ENCODE assay signal across 9 cellular contexts in the genomic region with DNA sequence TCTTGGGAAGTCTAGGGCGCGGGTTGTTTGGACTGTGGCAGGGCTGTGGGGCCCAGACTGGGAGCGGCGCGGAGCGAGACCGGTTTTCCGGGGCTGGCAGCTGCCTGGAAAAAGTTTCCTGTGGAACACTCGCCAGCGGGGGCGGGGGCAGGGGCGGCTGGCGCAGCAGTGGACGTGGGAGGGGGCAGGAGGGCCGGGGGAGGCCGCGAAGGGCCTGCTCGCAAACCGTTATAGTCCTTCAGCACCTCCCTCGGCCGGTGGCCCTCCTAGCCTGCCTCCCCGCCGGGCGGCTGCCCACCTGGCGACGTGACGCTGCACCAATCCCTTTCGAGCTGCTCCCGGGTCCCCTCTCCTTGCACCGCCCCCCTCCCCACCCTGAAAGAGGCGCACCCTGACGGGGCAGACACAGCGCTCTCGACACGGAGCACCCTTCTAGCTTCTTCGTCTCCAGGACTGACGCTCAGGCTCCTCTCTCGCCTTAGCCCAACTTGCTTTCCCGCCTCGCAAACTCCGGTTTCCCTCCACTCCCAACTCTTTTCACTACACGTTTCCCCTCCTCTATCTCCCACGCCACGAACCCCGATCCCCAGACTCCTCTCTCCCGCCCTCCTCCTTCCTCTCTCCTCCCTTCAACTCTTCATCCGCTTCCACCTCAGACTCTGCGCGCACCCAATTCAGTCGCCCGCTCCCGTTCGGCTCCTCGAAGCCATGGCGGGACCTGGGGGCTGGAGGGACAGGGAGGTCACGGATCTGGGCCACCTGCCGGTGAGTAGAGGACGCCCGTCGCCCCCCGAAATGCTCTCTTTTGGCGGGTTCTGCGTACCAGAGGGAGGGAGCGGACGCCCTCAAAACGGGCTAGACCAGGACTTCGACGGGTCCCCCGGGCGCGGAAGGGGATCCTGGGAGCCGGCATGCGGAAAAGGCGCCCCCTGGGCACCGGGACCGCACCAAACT. TPM values are rescaled to one million over a fixed set of nuclear protein-coding genes. Genes with fewer than 3 reads are reported as not detected.
DNase-seq lines count a peak whose midpoint lies in the region; TF ChIP-seq lines count a peak whose summit lies in the region.
"Had no signal": no experiment of that assay in that cellular context is flagged by ENCODE, and none has a peak within 500 bp of the region (broad histone marks: within the 10 kb centered on the region; RNA-seq: fewer than 3 reads in every experiment).

A gene with protein sequence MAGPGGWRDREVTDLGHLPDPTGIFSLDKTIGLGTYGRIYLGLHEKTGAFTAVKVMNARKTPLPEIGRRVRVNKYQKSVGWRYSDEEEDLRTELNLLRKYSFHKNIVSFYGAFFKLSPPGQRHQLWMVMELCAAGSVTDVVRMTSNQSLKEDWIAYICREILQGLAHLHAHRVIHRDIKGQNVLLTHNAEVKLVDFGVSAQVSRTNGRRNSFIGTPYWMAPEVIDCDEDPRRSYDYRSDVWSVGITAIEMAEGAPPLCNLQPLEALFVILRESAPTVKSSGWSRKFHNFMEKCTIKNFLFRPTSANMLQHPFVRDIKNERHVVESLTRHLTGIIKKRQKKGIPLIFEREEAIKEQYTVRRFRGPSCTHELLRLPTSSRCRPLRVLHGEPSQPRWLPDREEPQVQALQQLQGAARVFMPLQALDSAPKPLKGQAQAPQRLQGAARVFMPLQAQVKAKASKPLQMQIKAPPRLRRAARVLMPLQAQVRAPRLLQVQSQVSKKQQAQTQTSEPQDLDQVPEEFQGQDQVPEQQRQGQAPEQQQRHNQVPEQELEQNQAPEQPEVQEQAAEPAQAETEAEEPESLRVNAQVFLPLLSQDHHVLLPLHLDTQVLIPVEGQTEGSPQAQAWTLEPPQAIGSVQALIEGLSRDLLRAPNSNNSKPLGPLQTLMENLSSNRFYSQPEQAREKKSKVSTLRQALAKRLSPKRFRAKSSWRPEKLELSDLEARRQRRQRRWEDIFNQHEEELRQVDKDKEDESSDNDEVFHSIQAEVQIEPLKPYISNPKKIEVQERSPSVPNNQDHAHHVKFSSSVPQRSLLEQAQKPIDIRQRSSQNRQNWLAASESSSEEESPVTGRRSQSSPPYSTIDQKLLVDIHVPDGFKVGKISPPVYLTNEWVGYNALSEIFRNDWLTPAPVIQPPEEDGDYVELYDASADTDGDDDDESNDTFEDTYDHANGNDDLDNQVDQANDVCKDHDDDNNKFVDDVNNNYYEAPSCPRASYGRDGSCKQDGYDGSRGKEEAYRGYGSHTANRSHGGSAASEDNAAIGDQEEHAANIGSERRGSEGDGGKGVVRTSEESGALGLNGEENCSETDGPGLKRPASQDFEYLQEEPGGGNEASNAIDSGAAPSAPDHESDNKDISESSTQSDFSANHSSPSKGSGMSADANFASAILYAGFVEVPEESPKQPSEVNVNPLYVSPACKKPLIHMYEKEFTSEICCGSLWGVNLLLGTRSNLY (N-terminal part only) (plus strand): TSS at position 402 of the 954 bp plus-strand sequence. CDS start 307 bp downstream, at position 709.

- H3K4me2 ChIP-seq in skeletal muscle satellite cell (ENCODE audit: low read length): peak within 1 kb of the TSS; percentile 65

- POLR2A ChIA-PET in HEK293T (lab: Yijun Ruan, JAX): no interaction called here

- CTCF ChIA-PET in HEK293T (lab: Yijun Ruan, JAX): no interaction called here

- peak within 1 kb of the TSS; percentile 50 for H3K4me3 ChIP-seq in kidney epithelial cell (ENCODE audit: low read depth, low read length)
- H3K4me3 ChIP-seq in skeletal muscle satellite cell (ENCODE audit: low read length): peak within 1 kb of the TSS; percentile 45

- DNase-seq in HEK293T (ENCODE audit: extremely low spot score) (peak; percentile 10), ecto neural progenitor cell (ENCODE audit: low spot score) (peak; percentile 56), kidney epithelial cell (ENCODE audit: low read depth) (no peak), MV-4-11 (lab: John Stamatoyannopoulos, UW) (no peak), ureter (ENCODE audit: low spot score) (no peak)
- no peak for DNase-seq in activated naive CD4-positive, alpha-beta T cell treated with Interleukin-2 at 50 U/mL for 16 hours
- DNase-seq in activated naive CD4-positive, alpha-beta T cell (lab: John Stamatoyannopoulos, UW): no peak
- DNase-seq: Kasumi-1 had no signal

- TF ChIP-seq CTCF in kidney epithelial cell (IDR thresholded peaks at IDR 0.05; ENCODE audit: insufficient read depth, low read length, poor library complexity, severe bottlenecking): peak; percentile 38

- H3K9me3 ChIP-seq in skeletal muscle satellite cell (replicated peaks; ENCODE audit: low read length): no peaks in the 10 kb centered on the region

- H3K36me3 ChIP-seq in kidney epithelial cell (ENCODE audit: control insufficient read depth, insufficient read depth, low read length) (no peaks in the 10 kb centered on the region), skeletal muscle satellite cell (ENCODE audit: insufficient read depth, low read length) (no peaks in the 10 kb centered on the region)

- no peak within 1 kb of the TSS for H3K9ac ChIP-seq in skeletal muscle satellite cell (ENCODE audit: low read depth, low read length)

- H3K27me3 ChIP-seq in kidney epithelial cell (ENCODE audit: control insufficient read depth, insufficient read depth, low read length) (no peaks in the 10 kb centered on the region), skeletal muscle satellite cell (ENCODE audit: control insufficient read depth, insufficient read depth, low read length) (peaks cover 65% of the 10 kb centered on the region)

- no peaks in the 10 kb centered on the region for H3K4me1 ChIP-seq in skeletal muscle satellite cell (ENCODE audit: control insufficient read depth, insufficient read depth, low read length)

TF ChIP-seq in HEK293T, 16 proteins besides CTCF, POLR2A, EP300 and RAD21:
- no peak for TF ChIP-seq SUZ12 (IDR thresholded peaks at IDR 0.05)
- peak; percentile 42 for TF ChIP-seq L3MBTL2 (conservative IDR thresholded peaks at IDR 0.05)
- no peak for TF ChIP-seq NFRKB (IDR thresholded peaks at IDR 0.05)
- no peak for TF ChIP-seq FOXA1 (IDR thresholded peaks at IDR 0.05)
- TF ChIP-seq FOXM1 (IDR thresholded peaks at IDR 0.05; ENCODE audit: borderline replicate concordance): no peak
- TF ChIP-seq, protein P1, sequence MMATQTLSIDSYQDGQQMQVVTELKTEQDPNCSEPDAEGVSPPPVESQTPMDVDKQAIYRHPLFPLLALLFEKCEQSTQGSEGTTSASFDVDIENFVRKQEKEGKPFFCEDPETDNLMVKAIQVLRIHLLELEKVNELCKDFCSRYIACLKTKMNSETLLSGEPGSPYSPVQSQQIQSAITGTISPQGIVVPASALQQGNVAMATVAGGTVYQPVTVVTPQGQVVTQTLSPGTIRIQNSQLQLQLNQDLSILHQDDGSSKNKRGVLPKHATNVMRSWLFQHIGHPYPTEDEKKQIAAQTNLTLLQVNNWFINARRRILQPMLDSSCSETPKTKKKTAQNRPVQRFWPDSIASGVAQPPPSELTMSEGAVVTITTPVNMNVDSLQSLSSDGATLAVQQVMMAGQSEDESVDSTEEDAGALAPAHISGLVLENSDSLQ (IDR thresholded peaks at IDR 0.05): no peak
- TF ChIP-seq SP1 (IDR thresholded peaks at IDR 0.05): no peak
- no peak for TF ChIP-seq LEF1 (IDR thresholded peaks at IDR 0.05; ENCODE audit: borderline replicate concordance)

RNA-seq across cellular contexts. Expression of the gene that starts here (rescaled TPM):
- total RNA-seq in kidney epithelial cell: 8.1 and 9.0 TPM in 2 replicates
- total RNA-seq in skeletal muscle satellite cell (2012; rRNA removed): 0.76 and 1.1 TPM in 2 replicates
- total RNA-seq in ureter: 2.2 TPM

Comparison
In these comparisons a context has a peak if more than half of its experiments do, and no peak if none do; other contexts are left out.
1. DNase-seq: peak in HEK293T (single experiment) and ecto neural progenitor cell (single experiment); none in kidney epithelial cell (single experiment), MV-4-11 (single experiment), activated naive CD4-positive, alpha-beta T cell treated with Interleukin-2 at 50 U/mL for 16 hours (single experiment), activated naive CD4-positive, alpha-beta T cell (0 of 4) and ureter (single experiment).